Comparison of ENCODE assay signal across 18 cellular contexts in genomic region chr2:8641516-8641915, GRCh38.
"Had no signal": no experiment of that assay in that cellular context is flagged by ENCODE, and none has a peak within 500 bp of the region (broad histone marks: within the 10 kb centered on the region; RNA-seq: fewer than 3 reads in every experiment).

No MANE protein-coding gene starts in this region.

- H3K9me3 ChIP-seq: adrenal gland, left ventricle myocardium inferior, thyroid gland had no signal

- H3K4me1 ChIP-seq: adrenal gland had no signal

- H3K36me3 ChIP-seq: adrenal gland, cardiac muscle cell, left ventricle myocardium inferior, thyroid gland had no signal

- H3K27ac ChIP-seq: adrenal gland, cardiac muscle cell, left ventricle myocardium inferior, thyroid gland, VCaP had no signal

- H3K9me3 Mint-ChIP-seq: activated naive CD4-positive, alpha-beta T cell treated with anti-CD3 and anti-CD28 coated beads, Interleukin-2, amount 50 U/mL, for 72 hours; immature natural killer cell had no signal

- H3K4me3 Mint-ChIP-seq: immature natural killer cell; T-helper 1 cell treated with Interleukin-12 subunit alpha and Interleukin-12 subunit beta and Interleukin-4 antibody, amounts not matched to agents 30 μg/mL and 1 μg/mL, for 36 hours had no signal

- H3K27me3 ChIP-seq: adrenal gland, cardiac muscle cell, thyroid gland had no signal

- H3K4me3 ChIP-seq: adrenal gland, cardiac muscle cell, left ventricle myocardium inferior, thyroid gland had no signal

- ATAC-seq: activated naive CD4-positive, alpha-beta T cell treated with anti-CD3 and anti-CD28 coated beads, Interleukin-2, amount 50 U/mL, for 72 hours had no signal

- DNase-seq: activated CD4-positive, alpha-beta T cell treated with anti-CD3 and anti-CD28 coated beads for 1 hour; activated gamma-delta T cell; adrenal gland; immature natural killer cell; kidney glomerular epithelial cell; left ventricle myocardium inferior; mammary epithelial cell; retina; stimulated activated CD4-positive, alpha-beta T cell treated with anti-CD3 and anti-CD28 coated beads, Interleukin-12 subunit alpha, Interleukin-12 subunit beta, amount 100 ng/mL, for 4 hours; stimulated activated CD4-positive, alpha-beta T cell treated with anti-CD3 and anti-CD28 coated beads, Interleukin-1b, Interleukin-23, amount 100 ng/mL, for 48 hours; stimulated activated CD8-positive, alpha-beta memory T cell treated with anti-CD3 and anti-CD28 coated beads, Interleukin-4, amount 100 ng/mL, for 48 hours; stimulated activated naive CD4-positive, alpha-beta T cell; thyroid gland had no signal

- FAIRE-seq: frontal cortex had no signal

- H3K27ac Mint-ChIP-seq: activated naive CD4-positive, alpha-beta T cell treated with anti-CD3 and anti-CD28 coated beads, Interleukin-2, amount 50 U/mL, for 72 hours; immature natural killer cell; T-helper 1 cell treated with Interleukin-12 subunit alpha and Interleukin-12 subunit beta and Interleukin-4 antibody, amounts not matched to agents 30 μg/mL and 1 μg/mL, for 36 hours had no signal
